Comparison of ENCODE assay signal across 22 cellular contexts in the genomic region with DNA sequence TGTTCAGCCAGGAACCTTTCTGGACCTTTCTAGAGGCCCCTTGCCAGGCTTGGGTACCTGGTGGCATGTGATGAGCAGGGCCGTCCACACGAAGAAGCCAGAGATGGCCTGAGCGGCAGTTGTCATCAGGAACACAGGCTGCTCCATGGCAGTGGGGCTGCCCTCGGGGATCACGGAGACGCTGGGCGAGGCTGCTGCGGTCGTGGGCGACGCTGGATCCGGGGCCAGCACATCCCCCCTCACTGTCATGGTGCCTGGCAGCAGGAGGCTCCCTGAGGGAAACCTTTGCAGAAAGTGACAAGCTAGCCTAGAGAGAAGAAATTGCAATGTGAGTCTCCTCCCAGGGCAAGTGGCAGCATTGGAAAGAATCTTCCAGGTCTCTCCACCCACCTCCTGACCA. TPM values are rescaled to one million over a fixed set of nuclear protein-coding genes. Genes with fewer than 3 reads are reported as not detected.
DNase-seq lines count a peak whose midpoint lies in the region; ATAC-seq, FAIRE-seq and TF ChIP-seq lines count a peak whose summit lies in the region.
"Had no signal": no experiment of that assay in that cellular context is flagged by ENCODE, and none has a peak within 500 bp of the region (broad histone marks: within the 10 kb centered on the region; RNA-seq: fewer than 3 reads in every experiment).

No MANE protein-coding gene starts in this region.

- TF ChIP-seq CTCF in right atrium auricular region (IDR thresholded peaks at IDR 0.05) = no peak
- no peak for TF ChIP-seq CTCF in coronary artery (IDR thresholded peaks at IDR 0.05)
- TF ChIP-seq CTCF in sigmoid colon (IDR thresholded peaks at IDR 0.05) = no peak

- no peaks in the 10 kb centered on the region for H3K9me3 Mint-ChIP-seq in activated CD4-positive, alpha-beta T cell treated with anti-CD3 and anti-CD28 coated beads, Interleukin-2, amount 10 ng/mL, durations not matched to agents 7 days and 5 days
- H3K9me3 Mint-ChIP-seq: CD4-positive, CD25-positive, alpha-beta regulatory T cell; HFFc6 had no signal

- H3K27me3 Mint-ChIP-seq in activated CD4-positive, alpha-beta T cell treated with anti-CD3 and anti-CD28 coated beads, Interleukin-2, amount 10 ng/mL, durations not matched to agents 7 days and 5 days = no peaks in the 10 kb centered on the region
- H3K27me3 Mint-ChIP-seq: CD4-positive, CD25-positive, alpha-beta regulatory T cell had no signal

- H3K4me1 ChIP-seq in right atrium auricular region (peaks cover 0 to 61% of the 10 kb centered on the region in 2 donors), sigmoid colon (peaks cover 0 to 56% (median 36%) of the 10 kb centered on the region in 4 donors)

- H3K9me3 ChIP-seq in right atrium auricular region = no peaks in the 10 kb centered on the region
- H3K9me3 ChIP-seq in sigmoid colon = no peaks in the 10 kb centered on the region
- H3K9me3 ChIP-seq: A549 had no signal

- intact Hi-C loops in left cardiac atrium (cut with DNase I) = no loop called here
- intact Hi-C loops in sigmoid colon (cut with DNase I) = no loop called here

- WGBS in sigmoid colon, 2 donors = 95% methylated on average over 12 of the region's 12 CpGs

- no peak overlapping the region for H3K4me3 Mint-ChIP-seq in activated CD4-positive, alpha-beta T cell treated with anti-CD3 and anti-CD28 coated beads, Interleukin-2, amount 10 ng/mL, durations not matched to agents 7 days and 5 days
- H3K4me3 Mint-ChIP-seq: CD4-positive, CD25-positive, alpha-beta regulatory T cell; HFFc6 had no signal

- peaks cover 7% of the 10 kb centered on the region for H3K36me3 Mint-ChIP-seq in activated CD4-positive, alpha-beta T cell treated with anti-CD3 and anti-CD28 coated beads, Interleukin-2, amount 10 ng/mL, durations not matched to agents 7 days and 5 days (ENCODE audit: low read depth)

- H3K27ac Mint-ChIP-seq in activated CD4-positive, alpha-beta T cell treated with anti-CD3 and anti-CD28 coated beads, Interleukin-2, amount 10 ng/mL, durations not matched to agents 7 days and 5 days = no peak overlapping the region
- H3K27ac Mint-ChIP-seq: HFFc6 had no signal

- no peak for TF ChIP-seq POLR2A in sigmoid colon (IDR thresholded peaks at IDR 0.05)

- no peaks in the 10 kb centered on the region for H3K4me1 Mint-ChIP-seq in activated CD4-positive, alpha-beta T cell treated with anti-CD3 and anti-CD28 coated beads, Interleukin-2, amount 10 ng/mL, durations not matched to agents 7 days and 5 days

- CTCF ChIA-PET in activated CD4-positive, alpha-beta T cell treated with anti-CD3 and anti-CD28 coated beads, Interleukin-2, amount 10 ng/mL, durations not matched to agents 7 days and 5 days (lab: Charles Lee) = interaction anchor here (0.5 kb wide), 1 partner anchor 92 kb away, joined by 4 read pairs; no protein-coding TSS in a partner anchor

- POLR2A ChIA-PET in activated CD4-positive, alpha-beta T cell treated with anti-CD3 and anti-CD28 coated beads, Interleukin-2, amount 10 ng/mL, durations not matched to agents 7 days and 5 days (lab: Charles Lee) = no interaction called here

- no peak for TF ChIP-seq EP300 in sigmoid colon (IDR thresholded peaks at IDR 0.05)

- DNase-seq in right atrium auricular region (ENCODE audit: low spot score) (no peak), left cardiac atrium (no peak), coronary artery (ENCODE audit: low spot score) (no peak), sigmoid colon (no peak), HTR-8/SVneo (ENCODE audit: insufficient read length, low spot score) (no peak), NCI-H2196 treated with DMSO at 0.1 percent for 48 hours (lab: John Stamatoyannopoulos, UW; ENCODE audit: unreplicated experiment) (no peak), NOMO-1 treated with dmso at 0.1 percent for 144 hours (lab: John Stamatoyannopoulos, UW; ENCODE audit: unreplicated experiment) (no peak)
- no peak for DNase-seq in activated CD4-positive, alpha-beta T cell treated with anti-CD3 and anti-CD28 coated beads, Interleukin-2, amount 10 ng/mL, durations not matched to agents 7 days and 5 days
- DNase-seq: CD4-positive, CD25-positive, alpha-beta regulatory T cell; DND-41; GDM1; HFFc6; KG1; NCI-H1092 treated with DMSO at 0.1 percent for 48 hours; NCI-H1694; NCI-H446; NCI-H748 treated with DMSO at 0.1 percent for 48 hours; SHP77 had no signal

- FAIRE-seq in HTR-8/SVneo (lab: Jason Lieb, UNC) = no peak
- FAIRE-seq: A549, D721Med, H1 had no signal

- H3K4me3 ChIP-seq in right atrium auricular region (no peak overlapping the region), coronary artery (no peak overlapping the region), sigmoid colon (no peak overlapping the region)
- H3K4me3 ChIP-seq: A549 had no signal

- H3K36me3 ChIP-seq in right atrium auricular region (peaks cover 38% of the 10 kb centered on the region), sigmoid colon (peaks cover 19 to 47% (median 28%) of the 10 kb centered on the region in 4 donors)

- no peak for ATAC-seq in left cardiac atrium
- ATAC-seq: A549, Panc1 had no signal

- H3K27me3 ChIP-seq in right atrium auricular region (no peaks in the 10 kb centered on the region), sigmoid colon (no peaks in the 10 kb centered on the region)

- peak overlapping the region; percentile 76 to 78 for H3K27ac ChIP-seq in right atrium auricular region
- peak overlapping the region; percentile 92 to 95 for H3K27ac ChIP-seq in coronary artery
- H3K27ac ChIP-seq in sigmoid colon = peak overlapping the region in 3 of 4 donors; percentile 60 to 69 (median 68)
- H3K27ac ChIP-seq: A549 had no signal

RNA-seq across cellular contexts. Expression of a gene that starts 25.1 kb away (rescaled TPM):
- total RNA-seq in right atrium auricular region = 10 to 100 TPM; 51.2 to 76.1 TPM
- 10 to 100 TPM; 47.2 to 60.3 TPM for total RNA-seq in left cardiac atrium
- 10 to 100 TPM; 42.6 to 96.4 (median 68.1) TPM for total RNA-seq in sigmoid colon
- polyA plus RNA-seq in sigmoid colon = 10 to 100 TPM in 1 of 3 donors, 1 to 10 TPM in 2; 7.2 to 34.3 (median 8.1) TPM
- total RNA-seq in activated CD4-positive, alpha-beta T cell treated with anti-CD3 and anti-CD28 coated beads, Interleukin-2, amount 10 ng/mL, durations not matched to agents 7 days and 5 days = 10 to 100 TPM; 33.8 to 34.5 TPM

RNA-seq across cellular contexts. Expression of a gene that starts 45.9 kb away (rescaled TPM):
- total RNA-seq in right atrium auricular region (10 to 100 TPM; 24.8 to 43.5 TPM), left cardiac atrium (10 to 100 TPM in 1 of 2 donors, 1 to 10 TPM in 1; 9.4 to 27.8 TPM), sigmoid colon (100 to 1,000 TPM in 1 of 4 donors, 10 to 100 TPM in 3; 15.3 to 104 (median 26.1) TPM)
- polyA plus RNA-seq in sigmoid colon = 10 to 100 TPM; 18.5 to 41.4 (median 35.4) TPM
- total RNA-seq in activated CD4-positive, alpha-beta T cell treated with anti-CD3 and anti-CD28 coated beads, Interleukin-2, amount 10 ng/mL, durations not matched to agents 7 days and 5 days = 1 to 10 TPM; 4.7 to 5.0 TPM
